ENCODE assay signal across 13 cellular contexts in the genomic region with DNA sequence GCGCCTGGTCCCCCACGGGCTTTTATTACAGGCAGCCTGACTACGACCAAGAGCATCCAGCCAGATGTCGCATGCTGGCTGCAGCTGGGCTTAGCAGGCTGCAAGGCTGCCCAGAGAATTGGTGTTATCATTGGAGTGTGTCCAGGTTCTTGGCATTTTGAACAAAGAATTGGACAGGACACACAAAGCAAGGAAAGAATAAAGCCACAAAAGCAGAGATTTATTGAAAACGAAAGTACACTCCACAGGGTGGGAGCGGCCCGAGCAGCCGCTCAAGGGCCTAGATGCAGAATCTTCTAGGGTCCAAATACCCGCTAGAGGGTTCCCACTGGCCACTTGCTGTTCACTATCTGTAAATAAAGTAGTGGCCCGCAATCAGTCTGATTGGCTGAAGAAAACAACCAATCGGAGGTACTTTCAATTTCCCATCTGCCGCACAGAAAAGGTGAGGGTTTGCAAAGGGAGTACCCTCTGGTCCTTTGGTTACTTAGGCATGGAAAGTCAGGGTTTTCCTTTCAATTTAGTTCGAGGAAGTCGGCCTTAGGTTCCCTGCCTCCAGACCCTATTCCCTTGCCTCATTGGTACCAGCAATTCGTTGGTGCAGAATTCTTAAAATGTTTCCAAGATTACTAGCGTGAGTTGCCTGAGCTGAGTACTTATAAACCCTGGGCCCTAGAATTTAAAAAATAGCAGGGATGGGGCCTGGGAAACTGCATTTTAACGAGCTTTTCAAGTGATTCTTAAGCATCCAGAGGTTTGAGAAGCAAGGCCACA. TPM values are rescaled to one million over a fixed set of nuclear protein-coding genes. Genes with fewer than 3 reads are reported as not detected.
A peak's percentile ranks its signal among the peaks of the same experiment; 100 is the strongest.
DNase-seq lines count a peak whose midpoint lies in the region; TF ChIP-seq lines count a peak whose summit lies in the region.
"Had no signal": no experiment of that assay in that cellular context is flagged by ENCODE, and none has a peak within 500 bp of the region (broad histone marks: within the 10 kb centered on the region; RNA-seq: fewer than 3 reads in every experiment).

No MANE protein-coding gene starts in this region.

- H3K9me3 Mint-ChIP-seq in osteocyte (ENCODE audit: unreplicated experiment), result no peaks in the 10 kb centered on the region
- peaks cover 4% of the 10 kb centered on the region for H3K9me3 Mint-ChIP-seq in activated CD4-positive, alpha-beta T cell treated with anti-CD3 and anti-CD28 coated beads, Interleukin-2, amount 10 ng/mL, durations not matched to agents 24 days and 14 days
- H3K9me3 Mint-ChIP-seq: stimulated activated naive CD8-positive, alpha-beta T cell treated with anti-CD3 and anti-CD28 coated beads, Interleukin-15, Interleukin-2, amounts not matched to agents 100 ng/mL and 50 ng/mL, for 24 hours had no signal

- no peak overlapping the region for H3K4me3 ChIP-seq in mammary epithelial cell (replicated peaks in 1 of 3; ENCODE audit: insufficient read depth in 1 of 3, low read depth in 2 of 3, low read length in 3 of 3)
- H3K4me3 ChIP-seq: cardiac muscle cell had no signal

- in situ Hi-C loops in mammary epithelial cell (cut with MboI; ENCODE audit: low sequenced_read_pairs in 2 of 2), result no loop called here

- H2AFZ ChIP-seq in mammary epithelial cell (ENCODE audit: low read depth, low read length), result peak overlapping the region; percentile 58

- CTCF ChIA-PET in mammary epithelial cell (lab: Charles Lee; ENCODE audit: low non-redundant PET), result no interaction called here

- no peaks in the 10 kb centered on the region for H3K4me1 ChIP-seq in mammary epithelial cell (ENCODE audit: insufficient read depth, low read length)
- H3K4me1 ChIP-seq: heart right ventricle had no signal

- no peaks in the 10 kb centered on the region for H3K9me3 ChIP-seq in mammary epithelial cell (replicated peaks; ENCODE audit: insufficient read depth, low read length)
- H3K9me3 ChIP-seq: heart right ventricle had no signal

- H3K4me3 Mint-ChIP-seq in osteocyte (ENCODE audit: unreplicated experiment), result no peak overlapping the region
- H3K4me3 Mint-ChIP-seq in activated CD4-positive, alpha-beta T cell treated with anti-CD3 and anti-CD28 coated beads, Interleukin-2, amount 10 ng/mL, durations not matched to agents 24 days and 14 days, result no peak overlapping the region
- H3K4me3 Mint-ChIP-seq: stimulated activated naive CD8-positive, alpha-beta T cell treated with anti-CD3 and anti-CD28 coated beads, Interleukin-15, Interleukin-2, amounts not matched to agents 100 ng/mL and 50 ng/mL, for 24 hours had no signal

- H3K36me3 ChIP-seq in mammary epithelial cell (ENCODE audit: insufficient read depth, low read length), result no peaks in the 10 kb centered on the region
- H3K36me3 ChIP-seq: cardiac muscle cell, heart right ventricle had no signal

- H4K20me1 ChIP-seq in mammary epithelial cell (ENCODE audit: insufficient read depth, low read length), result no peaks in the 10 kb centered on the region

- no peaks in the 10 kb centered on the region for H3K79me2 ChIP-seq in mammary epithelial cell (ENCODE audit: insufficient read depth, low read length)

- H3K4me1 Mint-ChIP-seq in osteocyte (ENCODE audit: unreplicated experiment), result peaks cover 13% of the 10 kb centered on the region
- peaks cover 9% of the 10 kb centered on the region for H3K4me1 Mint-ChIP-seq in activated CD4-positive, alpha-beta T cell treated with anti-CD3 and anti-CD28 coated beads, Interleukin-2, amount 10 ng/mL, durations not matched to agents 24 days and 14 days

- no peak overlapping the region for H3K27ac ChIP-seq in mammary epithelial cell (ENCODE audit: insufficient read depth, low read depth, low read length)
- H3K27ac ChIP-seq: cardiac muscle cell, heart right ventricle had no signal

- H3K27ac Mint-ChIP-seq in osteocyte (ENCODE audit: unreplicated experiment), result peak overlapping the region; percentile 44
- no peak overlapping the region for H3K27ac Mint-ChIP-seq in activated CD4-positive, alpha-beta T cell treated with anti-CD3 and anti-CD28 coated beads, Interleukin-2, amount 10 ng/mL, durations not matched to agents 24 days and 14 days
- H3K27ac Mint-ChIP-seq: stimulated activated naive CD8-positive, alpha-beta T cell treated with anti-CD3 and anti-CD28 coated beads, Interleukin-15, Interleukin-2, amounts not matched to agents 100 ng/mL and 50 ng/mL, for 24 hours had no signal

- no peak for TF ChIP-seq CTCF in mammary epithelial cell (conservative IDR thresholded peaks at IDR 0.05 in 1 of 2, IDR thresholded peaks at IDR 0.05 in 1 of 2; ENCODE audit: extremely low read depth in 1 of 2, insufficient read depth in 1 of 2, low read depth in 1 of 2, low read length in 2 of 2)
- TF ChIP-seq CTCF in osteocyte (IDR thresholded peaks at IDR 0.05), result no peak

- BruUV-seq in mammary epithelial cell (replicated peaks; lab: Mats Ljungman, UMichigan), result no TSS peak

- peaks cover 3% of the 10 kb centered on the region for H3K27me3 Mint-ChIP-seq in osteocyte (ENCODE audit: unreplicated experiment)
- H3K27me3 Mint-ChIP-seq in activated CD4-positive, alpha-beta T cell treated with anti-CD3 and anti-CD28 coated beads, Interleukin-2, amount 10 ng/mL, durations not matched to agents 24 days and 14 days, result peaks cover 3% of the 10 kb centered on the region
- H3K27me3 Mint-ChIP-seq: stimulated activated naive CD8-positive, alpha-beta T cell treated with anti-CD3 and anti-CD28 coated beads, Interleukin-15, Interleukin-2, amounts not matched to agents 100 ng/mL and 50 ng/mL, for 24 hours had no signal

- H3K4me2 ChIP-seq in mammary epithelial cell (ENCODE audit: insufficient read depth, low read depth, low read length), result peak overlapping the region; percentile 12

- H3K27me3 ChIP-seq in mammary epithelial cell (ENCODE audit: insufficient read depth, low read length), result no peaks in the 10 kb centered on the region
- H3K27me3 ChIP-seq: cardiac muscle cell, heart right ventricle had no signal

- WGBS in mammary epithelial cell (ENCODE audit: low coverage, missing lambda C conversion rate), result 54% methylated on average over 15 of the region's 17 CpGs

- no peak overlapping the region for H3K9ac ChIP-seq in mammary epithelial cell (ENCODE audit: insufficient read depth, low read length)

- peak; percentile 50 for DNase-seq in EH (ENCODE audit: low read depth)
- peak; percentile 45 for DNase-seq in NCI-H1092 treated with DMSO at 0.1 percent for 48 hours (lab: John Stamatoyannopoulos, UW)
- DNase-seq in mammary epithelial cell, result no peak
- DNase-seq in osteocyte (ENCODE audit: extremely low spot score, unreplicated experiment), result no peak
- no peak for DNase-seq in NCI-H1436 treated with DMSO at 0.1 percent for 48 hours (lab: John Stamatoyannopoulos, UW)
- no peak for DNase-seq in cortex of kidney (lab: John Stamatoyannopoulos, UW)
- DNase-seq in activated CD4-positive, alpha-beta T cell treated with anti-CD3 and anti-CD28 coated beads, Interleukin-2, amount 10 ng/mL, durations not matched to agents 24 days and 14 days, result no peak
- DNase-seq in NCI-H2081 (lab: John Stamatoyannopoulos, UW), result no peak
- DNase-seq: NCI-H2171 treated with DMSO at 0.1 percent for 48 hours; stimulated activated CD4-positive, alpha-beta T cell treated with anti-CD3 and anti-CD28 coated beads, Interleukin-15, amount 100 ng/mL, for 24 hours had no signal

- intact Hi-C loops in mammary epithelial cell (cut with micrococcal nuclease), result no loop called here
- intact Hi-C loops in activated CD4-positive, alpha-beta T cell treated with anti-CD3 and anti-CD28 coated beads, Interleukin-2, amount 10 ng/mL, durations not matched to agents 24 days and 14 days (cut with micrococcal nuclease), result no loop called here

- dilution Hi-C loops in mammary epithelial cell (cut with HindIII; ENCODE audit: low sequenced_read_pairs), result no loop called here

- H3K36me3 Mint-ChIP-seq in osteocyte (ENCODE audit: unreplicated experiment), result no peaks in the 10 kb centered on the region
- no peaks in the 10 kb centered on the region for H3K36me3 Mint-ChIP-seq in activated CD4-positive, alpha-beta T cell treated with anti-CD3 and anti-CD28 coated beads, Interleukin-2, amount 10 ng/mL, durations not matched to agents 24 days and 14 days (ENCODE audit: low read depth)

RNA-seq across cellular contexts. Expression of a gene that starts 38.5 kb away (rescaled TPM):
- total RNA-seq in mammary epithelial cell, result 10 to 100 TPM; 19.9 to 32.2 TPM
- polyA plus RNA-seq in mammary epithelial cell, result 13.1 TPM
- 4.2 TPM for polyA minus RNA-seq in mammary epithelial cell
- total RNA-seq in osteocyte, result 19.7 and 23.0 TPM in 2 replicates
- 22.3 and 23.0 TPM in 2 replicates for total RNA-seq in activated CD4-positive, alpha-beta T cell treated with anti-CD3 and anti-CD28 coated beads, Interleukin-2, amount 10 ng/mL, durations not matched to agents 24 days and 14 days

Comparison
In these comparisons a context has a peak if more than half of its experiments do, and no peak if none do; other contexts are left out.
1. DNase-seq: peak in EH (single experiment) and NCI-H1092 treated with DMSO at 0.1 percent for 48 hours (single experiment); none in mammary epithelial cell (single experiment), osteocyte (single experiment), NCI-H1436 treated with DMSO at 0.1 percent for 48 hours (single experiment), cortex of kidney (single experiment), activated CD4-positive, alpha-beta T cell treated with anti-CD3 and anti-CD28 coated beads, Interleukin-2, amount 10 ng/mL, durations not matched to agents 24 days and 14 days (single experiment) and NCI-H2081 (0 of 2).